8 cellular contexts compared by ENCODE assay signal in the genomic region with DNA sequence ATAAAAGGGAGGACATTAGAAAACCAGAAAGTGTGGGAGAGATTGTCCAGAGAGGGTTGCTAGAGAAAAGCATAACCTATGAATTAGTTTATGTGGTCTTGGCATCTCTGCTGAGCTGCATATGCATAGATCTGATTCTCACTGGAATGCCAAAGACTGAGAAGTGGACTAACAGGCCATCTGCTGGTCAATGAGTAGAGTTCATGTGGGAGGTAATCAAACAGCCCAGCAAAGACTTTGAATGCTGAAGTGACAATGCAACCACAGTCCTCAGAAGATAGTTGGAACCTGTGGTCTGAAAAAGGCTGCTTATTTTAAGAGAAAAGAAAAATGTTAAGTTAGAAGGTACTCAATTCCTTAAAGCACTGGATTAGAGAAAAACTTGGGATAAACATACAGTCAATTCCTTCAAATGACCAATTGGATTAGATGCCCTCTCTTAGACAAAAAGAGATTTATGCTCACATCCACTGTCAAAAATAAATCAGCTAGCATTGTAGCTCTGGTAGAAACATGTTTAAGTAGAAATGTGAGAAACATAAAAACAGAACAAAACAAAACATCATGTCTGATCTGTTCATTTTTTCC.
DNase-seq lines count a peak whose midpoint lies in the region; ATAC-seq and TF ChIP-seq lines count a peak whose summit lies in the region.

No MANE protein-coding gene starts in this region.

- CTCF ChIA-PET in HEK293T (lab: Yijun Ruan, JAX) = interaction anchor here (0.7 to 1.6 kb wide), 4 partner anchors 10 to 1063 kb away, joined by 3 to 7 read pairs (median 4); no protein-coding TSS in a partner anchor

- peak in 49 of 56 donors; percentile 21 to 61 (median 43) for TF ChIP-seq CTCF in dorsolateral prefrontal cortex (IDR thresholded peaks at IDR 0.05 in 54 of 56, conservative IDR thresholded peaks at IDR 0.05 in 2 of 56; ENCODE audit: low read depth in 1 of 56, partially characterized antibody in 56 of 56)

- no peak overlapping the region for H3K27ac ChIP-seq in dorsolateral prefrontal cortex

- no peak overlapping the region for H3K4me3 ChIP-seq in dorsolateral prefrontal cortex

- peak; percentile 39 for DNase-seq in G401 (ENCODE audit: low spot score)
- DNase-seq in HEK293T (ENCODE audit: extremely low spot score) = peak; percentile 63
- DNase-seq in NCI-H446 treated with DMSO at 0.1 percent for 48 hours (lab: John Stamatoyannopoulos, UW) = peak; percentile 62
- DNase-seq in dorsolateral prefrontal cortex = no peak
- peak; percentile 49 for DNase-seq in superior temporal gyrus (ENCODE audit: extremely low spot score)
- DNase-seq in NCI-H2171 (lab: John Stamatoyannopoulos, UW) = no peak
- no peak for DNase-seq in effector CD4-positive, alpha-beta T cell

- H3K27me3 ChIP-seq in dorsolateral prefrontal cortex = peaks cover 0 to 12% (median 0%) of the 10 kb centered on the region in 45 donors

- POLR2A ChIA-PET in HEK293T (lab: Yijun Ruan, JAX) = no interaction called here

- in situ Hi-C loops in G401 (cut with HindIII; ENCODE audit: low sequenced_read_pairs) = no loop called here

- intact Hi-C loops in dorsolateral prefrontal cortex (cut with DNase I) = no loop called here

- ATAC-seq in GM19324 (IDR thresholded peaks at IDR 0.05; ENCODE audit: low FRiP score, unreplicated experiment) = no peak

TF ChIP-seq in HEK293T, 16 proteins besides CTCF, POLR2A, EP300 and RAD21:
- TF ChIP-seq TARDBP (IDR thresholded peaks at IDR 0.05) = no peak
- TF ChIP-seq BHLHE40 (IDR thresholded peaks at IDR 0.05; ENCODE audit: borderline replicate concordance) = no peak
- no peak for TF ChIP-seq CTBP1 (IDR thresholded peaks at IDR 0.05; ENCODE audit: borderline replicate concordance)
- no peak for TF ChIP-seq FOXM1 (IDR thresholded peaks at IDR 0.05; ENCODE audit: borderline replicate concordance)
- no peak for TF ChIP-seq ARNT (IDR thresholded peaks at IDR 0.05)
- no peak for TF ChIP-seq SP1 (IDR thresholded peaks at IDR 0.05)
- TF ChIP-seq L3MBTL2 (conservative IDR thresholded peaks at IDR 0.05) = no peak
- no peak for TF ChIP-seq SUZ12 (IDR thresholded peaks at IDR 0.05)

Comparison
In these comparisons a context has a peak if more than half of its experiments do, and no peak if none do; other contexts are left out.
1. DNase-seq: peak in G401 (single experiment), HEK293T (single experiment), NCI-H446 treated with DMSO at 0.1 percent for 48 hours (single experiment) and superior temporal gyrus (single experiment); none in dorsolateral prefrontal cortex (0 of 10), NCI-H2171 (single experiment) and effector CD4-positive, alpha-beta T cell (single experiment).